In the genomic region with DNA sequence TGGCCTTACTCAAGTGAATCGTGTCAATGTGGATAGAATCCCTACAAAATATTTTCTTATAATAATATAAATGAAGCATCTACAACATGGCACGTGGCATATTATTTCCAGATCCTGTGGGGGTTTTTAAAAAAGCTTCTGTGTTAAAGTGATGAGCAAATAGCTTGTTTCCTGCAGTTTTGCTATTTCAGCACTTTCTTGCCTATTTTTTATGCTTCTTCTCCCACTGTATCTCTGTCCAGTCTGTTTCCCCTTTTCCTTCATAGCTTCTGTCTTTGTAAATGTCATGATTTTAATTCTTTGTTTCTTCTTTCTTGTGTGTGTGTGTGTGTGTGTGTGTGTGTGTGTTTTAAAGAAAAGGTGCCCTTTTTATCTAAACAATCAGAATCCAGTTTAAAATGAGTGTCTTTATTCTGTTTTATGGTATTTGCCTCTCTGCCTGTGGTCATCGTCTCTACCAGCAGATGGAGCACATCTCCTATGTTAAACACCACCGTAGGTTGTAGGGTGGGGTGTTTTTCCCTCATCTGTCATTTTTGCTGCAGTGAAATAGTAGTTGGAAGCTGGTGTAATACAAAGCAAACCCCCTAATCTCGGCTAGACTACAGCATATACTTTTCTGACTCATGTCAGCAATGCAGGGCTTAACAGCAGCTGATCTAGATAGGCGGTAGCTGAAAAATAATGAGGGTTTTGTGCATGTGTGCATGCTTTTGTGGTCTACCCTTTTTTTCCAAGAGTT, we compare ENCODE assay signal across 9 cellular contexts. TPM values are rescaled to one million over a fixed set of nuclear protein-coding genes. Genes with fewer than 3 reads are reported as not detected.
DNase-seq lines count a peak whose midpoint lies in the region; ATAC-seq and TF ChIP-seq lines count a peak whose summit lies in the region.
"Had no signal": no experiment of that assay in that cellular context is flagged by ENCODE, and none has a peak within 500 bp of the region (broad histone marks: within the 10 kb centered on the region; RNA-seq: fewer than 3 reads in every experiment).

No MANE protein-coding gene starts in this region.

- H3K36me3 Mint-ChIP-seq in Calu3 (ENCODE audit: insufficient read depth, unreplicated experiment) (no peaks in the 10 kb centered on the region), osteocyte (ENCODE audit: unreplicated experiment) (no peaks in the 10 kb centered on the region)
- H3K36me3 Mint-ChIP-seq in activated T-helper 17 cell treated with anti-CD3 and anti-CD28 coated beads, Interleukin-2, amount 50 U/mL, for 72 hours (ENCODE audit: low read depth): no peaks in the 10 kb centered on the region

- H3K4me1 ChIP-seq in RWPE2 (ENCODE audit: insufficient read depth, poor library complexity, severe bottlenecking): no peaks in the 10 kb centered on the region

- peaks cover 6% of the 10 kb centered on the region for H3K4me1 Mint-ChIP-seq in Calu3 (ENCODE audit: low read depth, unreplicated experiment)
- H3K4me1 Mint-ChIP-seq in osteocyte (ENCODE audit: unreplicated experiment): peaks cover 4% of the 10 kb centered on the region
- H3K4me1 Mint-ChIP-seq in activated T-helper 17 cell treated with anti-CD3 and anti-CD28 coated beads, Interleukin-2, amount 50 U/mL, for 72 hours: no peaks in the 10 kb centered on the region

- TF ChIP-seq CTCF in Calu3 (IDR thresholded peaks at IDR 0.05; ENCODE audit: unreplicated experiment) (peak; percentile 18), RWPE2 (IDR thresholded peaks at IDR 0.05; ENCODE audit: poor library complexity, severe bottlenecking) (peak; percentile 61), osteocyte (IDR thresholded peaks at IDR 0.05) (peak; percentile 71)

- no peak overlapping the region for H3K4me3 ChIP-seq in RWPE2 (ENCODE audit: severe bottlenecking)

- H3K27ac ChIP-seq in RWPE2 (ENCODE audit: poor library complexity, severe bottlenecking): no peak overlapping the region

- ATAC-seq in GM18520 (IDR thresholded peaks at IDR 0.05; ENCODE audit: unreplicated experiment) (peak; percentile 40), HG03097 (IDR thresholded peaks at IDR 0.05; ENCODE audit: low FRiP score, unreplicated experiment) (peak; percentile 67), RWPE2 (ENCODE audit: low read depth) (peak; percentile 56; the same call in 2 of the 3 replicates), HG03139 (IDR thresholded peaks at IDR 0.05; ENCODE audit: unreplicated experiment) (no peak)
- ATAC-seq in activated T-helper 17 cell treated with anti-CD3 and anti-CD28 coated beads, Interleukin-2, amount 50 U/mL, for 72 hours (replicated peaks): no peak

- intact Hi-C loops in Calu3 (cut with micrococcal nuclease; ENCODE audit: unreplicated experiment): loop anchor here (1.0 to 10.0 kb wide), 5 partner anchors 66 to 620 kb away; no protein-coding TSS in a partner anchor

- H3K27ac Mint-ChIP-seq in Calu3 (ENCODE audit: unreplicated experiment) (no peak overlapping the region), osteocyte (ENCODE audit: unreplicated experiment) (peak overlapping the region; percentile 35)
- no peak overlapping the region for H3K27ac Mint-ChIP-seq in activated T-helper 17 cell treated with anti-CD3 and anti-CD28 coated beads, Interleukin-2, amount 50 U/mL, for 72 hours

- H3K36me3 ChIP-seq in RWPE2 (ENCODE audit: low read depth): no peaks in the 10 kb centered on the region

- H3K27me3 Mint-ChIP-seq in Calu3 (ENCODE audit: unreplicated experiment) (no peaks in the 10 kb centered on the region), osteocyte (ENCODE audit: unreplicated experiment) (peaks cover 4% of the 10 kb centered on the region)
- H3K27me3 Mint-ChIP-seq in activated T-helper 17 cell treated with anti-CD3 and anti-CD28 coated beads, Interleukin-2, amount 50 U/mL, for 72 hours: peaks cover 3% of the 10 kb centered on the region

- H3K9me3 ChIP-seq in RWPE2 (ENCODE audit: severe bottlenecking): no peaks in the 10 kb centered on the region

- BruUV-seq in Calu3 (replicated peaks; lab: Mats Ljungman, UMichigan): no TSS peak

- DNase-seq in Calu3 (peak; percentile 26), RWPE2 (ENCODE audit: low spot score) (no peak), fibroblast of gingiva (ENCODE audit: low read depth) (peak; percentile 1), osteocyte (ENCODE audit: extremely low spot score, unreplicated experiment) (no peak)

- H3K4me3 Mint-ChIP-seq in Calu3 (ENCODE audit: low read depth, unreplicated experiment) (no peak overlapping the region), osteocyte (ENCODE audit: unreplicated experiment) (no peak overlapping the region)
- no peak overlapping the region for H3K4me3 Mint-ChIP-seq in activated T-helper 17 cell treated with anti-CD3 and anti-CD28 coated beads, Interleukin-2, amount 50 U/mL, for 72 hours

- no peaks in the 10 kb centered on the region for H3K9me3 Mint-ChIP-seq in Calu3 (ENCODE audit: low read depth, unreplicated experiment)
- H3K9me3 Mint-ChIP-seq in osteocyte (ENCODE audit: unreplicated experiment): no peaks in the 10 kb centered on the region
- no peaks in the 10 kb centered on the region for H3K9me3 Mint-ChIP-seq in activated T-helper 17 cell treated with anti-CD3 and anti-CD28 coated beads, Interleukin-2, amount 50 U/mL, for 72 hours

- no peaks in the 10 kb centered on the region for H3K27me3 ChIP-seq in RWPE2 (ENCODE audit: insufficient read depth, poor library complexity, severe bottlenecking)

- CTCF ChIA-PET in Calu3 (lab: Charles Lee): interaction anchor here (0.7 to 1.2 kb wide), 4 partner anchors 67 to 618 kb away, joined by 3 to 5 read pairs (median 3); no protein-coding TSS in a partner anchor

RNA-seq across cellular contexts. Expression of gene FTHL17, which starts 33.1 kb away (rescaled TPM):
- total RNA-seq in Calu3 (2022) (not detected in 2 replicates), osteocyte (not detected in 2 replicates)
- total RNA-seq in activated T-helper 17 cell treated with anti-CD3 and anti-CD28 coated beads, Interleukin-2, amount 50 U/mL, for 72 hours: not detected
- total RNA-seq: activated CD8-positive, alpha-beta memory T cell treated with anti-CD3 and anti-CD28 coated beads for 36 hours had no signal

Comparison
In these comparisons a context has a peak if more than half of its experiments do, and no peak if none do; other contexts are left out.
1. DNase-seq: peak in Calu3 (single experiment) and fibroblast of gingiva (single experiment); none in RWPE2 (single experiment) and osteocyte (single experiment).
2. CTCF ChIP-seq: peak in every context shown above with its lines; median percentile 71 in osteocyte; 61 in RWPE2; 18 in Calu3.
3. ATAC-seq: peak in GM18520 (single experiment), HG03097 (single experiment) and RWPE2 (single experiment); none in activated T-helper 17 cell treated with anti-CD3 and anti-CD28 coated beads, Interleukin-2, amount 50 U/mL, for 72 hours (single experiment) and HG03139 (single experiment).